In genomic region chr10:8481718-8482504, GRCh38 we compare ENCODE assay signal across 33 cellular contexts.
"Had no signal": no experiment of that assay in that cellular context is flagged by ENCODE, and none has a peak within 500 bp of the region (broad histone marks: within the 10 kb centered on the region; RNA-seq: fewer than 3 reads in every experiment).

No MANE protein-coding gene starts in this region.

- ATAC-seq: activated CD4-positive, alpha-beta T cell treated with anti-CD3 and anti-CD28 coated beads for 36 hours; activated naive CD8-positive, alpha-beta T cell treated with anti-CD3 and anti-CD28 coated beads, Interleukin-2, amount 50 U/mL, for 24 hours; activated T-cell treated with anti-CD3 and anti-CD28 coated beads, Interleukin-2, amount 50 U/mL, for 4 hours; activated T-helper 17 cell treated with anti-CD3 and anti-CD28 coated beads, Interleukin-2, amount 50 U/mL, for 72 hours; body of pancreas; esophagus mucosa; foreskin keratinocyte; gastrocnemius medialis; heart left ventricle; T-cell had no signal

- H3K36me3 Mint-ChIP-seq: activated naive CD4-positive, alpha-beta T cell treated with anti-CD3 and anti-CD28 coated beads, Interleukin-2, amount 50 U/mL, for 24 hours; activated naive CD8-positive, alpha-beta T cell treated with anti-CD3 and anti-CD28 coated beads for 36 hours; T-cell had no signal

- H3K27me3 ChIP-seq: body of pancreas, colonic mucosa, foreskin keratinocyte, gastrocnemius medialis had no signal

- H3K4me1 ChIP-seq: adrenal gland, body of pancreas, colonic mucosa, foreskin keratinocyte, gastrocnemius medialis, heart left ventricle had no signal

- H3K4me3 Mint-ChIP-seq: activated CD4-positive, alpha-beta memory T cell treated with anti-CD3 and anti-CD28 coated beads, Interleukin-2, amount 10 ng/mL, durations not matched to agents 7 days and 5 days; activated CD4-positive, alpha-beta T cell treated with anti-CD3 and anti-CD28 coated beads for 36 hours; activated CD4-positive, alpha-beta T cell treated with anti-CD3 and anti-CD28 coated beads, Interleukin-2, amount 10 ng/mL, durations not matched to agents 7 days and 5 days; activated naive CD4-positive, alpha-beta T cell treated with anti-CD3 and anti-CD28 coated beads, Interleukin-2, amount 50 U/mL, for 24 hours; activated naive CD8-positive, alpha-beta T cell treated with anti-CD3 and anti-CD28 coated beads for 36 hours; activated naive CD8-positive, alpha-beta T cell treated with anti-CD3 and anti-CD28 coated beads, Interleukin-2, amount 50 U/mL, for 24 hours; activated T-cell treated with anti-CD3 and anti-CD28 coated beads, Interleukin-2, amount 50 U/mL, for 4 hours; activated T-helper 17 cell treated with anti-CD3 and anti-CD28 coated beads, Interleukin-2, amount 50 U/mL, for 72 hours; T-cell; T-helper 1 cell treated with Interleukin-12 subunit alpha and Interleukin-12 subunit beta and Interleukin-4 antibody, amounts not matched to agents 30 μg/mL and 1 μg/mL, for 36 hours had no signal

- H3K4me3 ChIP-seq: adrenal gland, body of pancreas, colonic mucosa, gastrocnemius medialis, heart left ventricle had no signal

- H3K27ac Mint-ChIP-seq: activated CD4-positive, alpha-beta memory T cell treated with anti-CD3 and anti-CD28 coated beads, Interleukin-2, amount 10 ng/mL, durations not matched to agents 7 days and 5 days; activated CD4-positive, alpha-beta T cell treated with anti-CD3 and anti-CD28 coated beads for 36 hours; activated CD4-positive, alpha-beta T cell treated with anti-CD3 and anti-CD28 coated beads, Interleukin-2, amount 10 ng/mL, durations not matched to agents 7 days and 5 days; activated naive CD8-positive, alpha-beta T cell treated with anti-CD3 and anti-CD28 coated beads for 36 hours; activated naive CD8-positive, alpha-beta T cell treated with anti-CD3 and anti-CD28 coated beads, Interleukin-2, amount 50 U/mL, for 24 hours; activated T-helper 17 cell treated with anti-CD3 and anti-CD28 coated beads, Interleukin-2, amount 50 U/mL, for 72 hours; T-cell; T-helper 1 cell treated with Interleukin-12 subunit alpha and Interleukin-12 subunit beta and Interleukin-4 antibody, amounts not matched to agents 30 μg/mL and 1 μg/mL, for 36 hours had no signal

- H3K4me1 Mint-ChIP-seq: activated CD4-positive, alpha-beta memory T cell treated with anti-CD3 and anti-CD28 coated beads, Interleukin-2, amount 10 ng/mL, durations not matched to agents 7 days and 5 days; activated CD4-positive, alpha-beta T cell treated with anti-CD3 and anti-CD28 coated beads for 36 hours; activated CD4-positive, alpha-beta T cell treated with anti-CD3 and anti-CD28 coated beads, Interleukin-2, amount 10 ng/mL, durations not matched to agents 7 days and 5 days; activated naive CD8-positive, alpha-beta T cell treated with anti-CD3 and anti-CD28 coated beads for 36 hours; activated T-helper 17 cell treated with anti-CD3 and anti-CD28 coated beads, Interleukin-2, amount 50 U/mL, for 72 hours had no signal

- H3K36me3 ChIP-seq: adrenal gland, colonic mucosa, gastrocnemius medialis, heart left ventricle had no signal

- H3K9me3 ChIP-seq: adrenal gland, colonic mucosa, gastrocnemius medialis had no signal

- H3K9me3 Mint-ChIP-seq: activated naive CD4-positive, alpha-beta T cell treated with anti-CD3 and anti-CD28 coated beads, Interleukin-2, amount 50 U/mL, for 24 hours; activated naive CD8-positive, alpha-beta T cell treated with anti-CD3 and anti-CD28 coated beads, Interleukin-2, amount 50 U/mL, for 24 hours had no signal

- DNase-seq: activated CD4-positive, alpha-beta memory T cell treated with anti-CD3 and anti-CD28 coated beads, Interleukin-2, amount 10 ng/mL, durations not matched to agents 7 days and 5 days; activated CD4-positive, alpha-beta T cell treated with anti-CD3 and anti-CD28 coated beads for 36 hours; activated CD4-positive, alpha-beta T cell treated with anti-CD3 and anti-CD28 coated beads, Interleukin-2, amount 10 ng/mL, durations not matched to agents 7 days and 5 days; activated CD4-positive, alpha-beta T cell treated with anti-CD3 and anti-CD28 coated beads, Interleukin-2, amount 50 U/mL, for 4 hours; activated CD4-positive, CD25-positive, alpha-beta regulatory T cell; activated CD4-positive, CD25-positive, alpha-beta regulatory T cell treated with anti-CD3 and anti-CD28 coated beads, Interleukin-2, amount 50 U/mL, for 72 hours; activated CD8-positive, alpha-beta memory T cell treated with anti-CD3 and anti-CD28 coated beads, Interleukin-2, amount 50 U/mL, for 48 hours; activated effector memory CD4-positive, alpha-beta T cell treated with Interleukin-2 at 50 U/mL for 16 hours; activated gamma-delta T cell treated with Interleukin-2 at 50 U/mL for 16 hours; activated naive CD4-positive, alpha-beta T cell treated with Interleukin-2 at 50 U/mL for 16 hours; activated naive CD8-positive, alpha-beta T cell treated with anti-CD3 and anti-CD28 coated beads for 36 hours; activated naive CD8-positive, alpha-beta T cell treated with anti-CD3 and anti-CD28 coated beads, Interleukin-2, amount 50 U/mL, for 24 hours; activated T-cell treated with anti-CD3 and anti-CD28 coated beads for 4 hours; activated T-cell treated with anti-CD3 and anti-CD28 coated beads, Interleukin-2, amount 50 U/mL, for 4 hours; adrenal gland; amygdala; aorta; body of pancreas; caudate nucleus; colonic mucosa; effector CD8-positive, alpha-beta T cell; foreskin keratinocyte; gastrocnemius medialis; glutamatergic neuron; heart left ventricle; SW 1271; T-cell; T-helper 9 cell had no signal

- H3K27ac ChIP-seq: adrenal gland, body of pancreas, colonic mucosa, epithelial cell of prostate, foreskin keratinocyte, gastrocnemius medialis, heart left ventricle had no signal
